ENCODE assay signal across 1 cellular context in genomic region chr5:176844706-176845391, GRCh38.
TF ChIP-seq lines count a peak whose summit lies in the region.

No MANE protein-coding gene starts in this region.

TF ChIP-seq in WTC11, 78 proteins besides CTCF, POLR2A, EP300 and RAD21 (continued from another document):
- TF ChIP-seq HMGXB4 (CRISPR knock-in tag; IDR thresholded peaks at IDR 0.05) (no peak), AR (CRISPR knock-in tag; IDR thresholded peaks at IDR 0.05) (no peak), FOXP4 (CRISPR knock-in tag; IDR thresholded peaks at IDR 0.05) (no peak), IRF2 (CRISPR knock-in tag; IDR thresholded peaks at IDR 0.05; ENCODE audit: borderline replicate concordance, low read depth) (no peak), HMGA2 (CRISPR knock-in tag; IDR thresholded peaks at IDR 0.05) (no peak), ZNF425 (CRISPR knock-in tag; conservative IDR thresholded peaks at IDR 0.05) (no peak), SOX15 (CRISPR knock-in tag; IDR thresholded peaks at IDR 0.05) (no peak), GTF2I (CRISPR knock-in tag; conservative IDR thresholded peaks at IDR 0.05) (no peak), ZNF121 (CRISPR knock-in tag; IDR thresholded peaks at IDR 0.05) (no peak)
